ENCODE assay signal across 11 cellular contexts in the genomic region with DNA sequence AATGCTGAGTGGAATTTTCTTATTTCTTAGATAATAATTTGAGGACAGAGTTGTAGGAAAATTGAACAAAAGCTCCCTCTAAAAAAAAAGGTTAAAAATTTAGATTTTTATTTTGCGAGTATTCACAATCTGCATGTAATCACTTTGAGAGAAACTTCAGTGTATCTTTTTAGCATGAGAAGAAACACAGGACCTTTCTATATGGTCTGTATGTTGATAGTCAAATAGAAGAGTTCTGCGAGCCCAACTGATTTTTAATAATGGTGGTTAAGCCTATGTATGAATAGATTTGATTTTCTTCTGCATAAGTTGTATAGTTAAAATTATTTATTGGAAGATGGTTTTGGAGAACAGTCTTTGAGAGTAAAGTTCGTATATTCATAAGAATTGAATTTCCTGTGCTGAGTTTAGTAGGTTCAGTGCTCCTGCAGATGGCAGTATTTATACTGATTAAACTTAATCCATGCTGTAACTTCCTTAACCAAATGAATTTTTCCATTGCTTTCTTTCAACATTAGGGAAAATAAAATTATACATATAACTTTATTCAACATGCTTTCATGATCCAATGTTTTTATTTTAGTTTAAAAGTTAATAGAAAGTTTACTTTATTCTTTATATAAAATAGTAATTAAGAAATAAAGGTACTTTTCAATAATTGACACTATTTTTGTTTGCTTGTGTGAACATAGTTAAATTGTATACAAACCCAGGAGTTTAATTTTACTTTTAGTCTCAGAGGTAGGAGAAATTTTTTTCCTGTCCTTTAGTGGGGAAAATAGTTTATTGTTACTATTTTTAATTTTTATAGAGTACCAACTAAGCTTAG. TPM values are rescaled to one million over a fixed set of nuclear protein-coding genes. Genes with fewer than 3 reads are reported as not detected.
A peak's percentile ranks its signal among the peaks of the same experiment; 100 is the strongest.
DNase-seq lines count a peak whose midpoint lies in the region; ATAC-seq and TF ChIP-seq lines count a peak whose summit lies in the region.
"Had no signal": no experiment of that assay in that cellular context is flagged by ENCODE, and none has a peak within 500 bp of the region (broad histone marks: within the 10 kb centered on the region; RNA-seq: fewer than 3 reads in every experiment).

No MANE protein-coding gene starts in this region.

- BruUV-seq in mammary epithelial cell (replicated peaks; lab: Mats Ljungman, UMichigan) = no TSS peak

- H3K14ac ChIP-seq in mesenchymal stem cell (ENCODE audit: low read length in 2 of 2) = no peak overlapping the region

- H2AFZ ChIP-seq in mammary epithelial cell (ENCODE audit: low read depth, low read length) (no peak overlapping the region), mesenchymal stem cell (ENCODE audit: low read depth, low read length) (no peak overlapping the region)

- peak; percentile 2 for DNase-seq in LHCN-M2 (ENCODE audit: low read depth)
- no peak for DNase-seq in mammary epithelial cell
- DNase-seq in mesenchymal stem cell = peak; percentile 42
- no peak for DNase-seq in upper lobe of left lung
- no peak for DNase-seq in NOMO-1 treated with DMSO at 0.1 percent for 48 hours (lab: John Stamatoyannopoulos, UW; ENCODE audit: unreplicated experiment)
- DNase-seq in suprapubic skin (ENCODE audit: low spot score in 2 of 2) = no peak
- DNase-seq: cortex of kidney, nucleus accumbens, transverse colon had no signal

- peaks cover 52% of the 10 kb centered on the region for H3K36me3 ChIP-seq in mammary epithelial cell (ENCODE audit: insufficient read depth, low read length)
- H3K36me3 ChIP-seq in mesenchymal stem cell (ENCODE audit: control insufficient read depth in 1 of 2, insufficient read depth in 2 of 2, low read depth in 1 of 2, low read length in 2 of 2) = peaks cover 4 to 75% of the 10 kb centered on the region in 2 experiments
- peaks cover 28 to 62% (median 40%) of the 10 kb centered on the region in 4 donors for H3K36me3 ChIP-seq in upper lobe of left lung
- H3K36me3 ChIP-seq in suprapubic skin = peaks cover 51% of the 10 kb centered on the region

- intact Hi-C loops in mammary epithelial cell (cut with micrococcal nuclease) = no loop called here

- ATAC-seq in upper lobe of left lung (ENCODE audit: low FRiP score in 2 of 2) (no peak), HG02885 (IDR thresholded peaks at IDR 0.05; ENCODE audit: poor library complexity, unreplicated experiment) (no peak)

- peaks cover 10% of the 10 kb centered on the region for H3K79me1 ChIP-seq in mesenchymal stem cell (replicated peaks; ENCODE audit: low read length, poor library complexity, severe bottlenecking)

- H3K27ac ChIP-seq in C4-2B = no peak overlapping the region
- H3K27ac ChIP-seq in mammary epithelial cell (ENCODE audit: insufficient read depth, low read depth, low read length) = no peak overlapping the region
- H3K27ac ChIP-seq in mesenchymal stem cell (ENCODE audit: low read length, poor library complexity, severe bottlenecking) = no peak overlapping the region
- H3K27ac ChIP-seq in upper lobe of left lung = no peak overlapping the region
- no peak overlapping the region for H3K27ac ChIP-seq in suprapubic skin
- H3K27ac ChIP-seq: transverse colon had no signal

- no peak overlapping the region for H3K18ac ChIP-seq in mesenchymal stem cell (ENCODE audit: low read depth in 1 of 2, low read length in 2 of 2)

- dilution Hi-C loops in mammary epithelial cell (cut with HindIII; ENCODE audit: low sequenced_read_pairs) = no loop called here

- H3K4me2 ChIP-seq in mammary epithelial cell (ENCODE audit: insufficient read depth, low read depth, low read length) (no peak overlapping the region), mesenchymal stem cell (ENCODE audit: low read length, poor library complexity, severe bottlenecking) (no peak overlapping the region)

- H3K23ac ChIP-seq in mesenchymal stem cell (ENCODE audit: low read length in 2 of 2) = no peak overlapping the region

- no peak for TF ChIP-seq EP300 in upper lobe of left lung (IDR thresholded peaks at IDR 0.05)
- TF ChIP-seq EP300 in suprapubic skin (IDR thresholded peaks at IDR 0.05) = no peak

- H2BK15ac ChIP-seq in mesenchymal stem cell (ENCODE audit: low read depth, poor library complexity, severe bottlenecking) = no peak overlapping the region

- no peak overlapping the region for H4K91ac ChIP-seq in mesenchymal stem cell (ENCODE audit: low read length)

- H3K4me3 ChIP-seq in mammary epithelial cell (replicated peaks in 1 of 3; ENCODE audit: insufficient read depth in 1 of 3, low read depth in 2 of 3, low read length in 3 of 3) = no peak overlapping the region
- H3K4me3 ChIP-seq in mesenchymal stem cell (ENCODE audit: insufficient read depth in 1 of 2, low read depth in 1 of 2, low read length in 2 of 2) = no peak overlapping the region
- no peak overlapping the region for H3K4me3 ChIP-seq in upper lobe of left lung
- no peak overlapping the region for H3K4me3 ChIP-seq in suprapubic skin
- H3K4me3 ChIP-seq: transverse colon had no signal

- no peak overlapping the region for H4K8ac ChIP-seq in mesenchymal stem cell (ENCODE audit: low read length)

- peaks cover 69% of the 10 kb centered on the region for H3K79me2 ChIP-seq in mammary epithelial cell (ENCODE audit: insufficient read depth, low read length)

- TF ChIP-seq POLR2A in upper lobe of left lung (IDR thresholded peaks at IDR 0.05) = no peak
- TF ChIP-seq POLR2A in suprapubic skin (IDR thresholded peaks at IDR 0.05) = no peak

- H4K20me1 ChIP-seq in mammary epithelial cell (ENCODE audit: insufficient read depth, low read length) = peaks cover 2% of the 10 kb centered on the region

- H2BK120ac ChIP-seq in mesenchymal stem cell (ENCODE audit: low read depth, low read length) = no peak overlapping the region

- no peaks in the 10 kb centered on the region for H3K4me1 ChIP-seq in mammary epithelial cell (ENCODE audit: insufficient read depth, low read length)
- H3K4me1 ChIP-seq in mesenchymal stem cell (ENCODE audit: control insufficient read depth, insufficient read depth, low read depth, low read length) = peaks cover 2% of the 10 kb centered on the region
- no peaks in the 10 kb centered on the region for H3K4me1 ChIP-seq in upper lobe of left lung
- no peaks in the 10 kb centered on the region for H3K4me1 ChIP-seq in suprapubic skin

- H3K9ac ChIP-seq in mammary epithelial cell (ENCODE audit: insufficient read depth, low read length) (no peak overlapping the region), mesenchymal stem cell (ENCODE audit: low read length) (peak overlapping the region; percentile 29)

- H3K27me3 ChIP-seq in mammary epithelial cell (ENCODE audit: insufficient read depth, low read length) (no peaks in the 10 kb centered on the region), mesenchymal stem cell (ENCODE audit: control insufficient read depth in 1 of 2, insufficient read depth in 1 of 2, low read length in 2 of 2) (no peaks in the 10 kb centered on the region), upper lobe of left lung (no peaks in the 10 kb centered on the region), suprapubic skin (no peaks in the 10 kb centered on the region)
- H3K27me3 ChIP-seq: transverse colon had no signal

- in situ Hi-C loops in mammary epithelial cell (cut with MboI; ENCODE audit: low sequenced_read_pairs in 2 of 2) = loop anchor here in 1 of 2 donors (25.0 kb wide), 1 partner anchor 304 kb away; no protein-coding TSS in a partner anchor

- 37% methylated on average over 3 of the region's 3 CpGs for WGBS in mammary epithelial cell (ENCODE audit: low coverage, missing lambda C conversion rate)
- 93% methylated on average over 3 of the region's 3 CpGs for WGBS in mesenchymal stem cell
- WGBS in upper lobe of left lung, 2 donors = 67 to 76% methylated on average over 3 of the region's 3 CpGs
- 58% methylated on average over 3 of the region's 3 CpGs for WGBS in suprapubic skin

- TF ChIP-seq CTCF in C4-2B (conservative IDR thresholded peaks at IDR 0.05) = peak; percentile 69
- TF ChIP-seq CTCF in mammary epithelial cell (conservative IDR thresholded peaks at IDR 0.05 in 1 of 2, IDR thresholded peaks at IDR 0.05 in 1 of 2; ENCODE audit: extremely low read depth in 1 of 2, insufficient read depth in 1 of 2, low read depth in 1 of 2, low read length in 2 of 2) = peak; percentile 35 to 52
- TF ChIP-seq CTCF in upper lobe of left lung (IDR thresholded peaks at IDR 0.05) = no peak
- TF ChIP-seq CTCF in suprapubic skin (IDR thresholded peaks at IDR 0.05) = no peak

- CTCF ChIA-PET in mammary epithelial cell (lab: Charles Lee; ENCODE audit: low non-redundant PET) = no interaction called here

- no peak overlapping the region for H3K4ac ChIP-seq in mesenchymal stem cell (ENCODE audit: low read depth in 1 of 2, low read length in 2 of 2)

- H3K9me3 ChIP-seq in mammary epithelial cell (replicated peaks; ENCODE audit: insufficient read depth, low read length) (no peaks in the 10 kb centered on the region), mesenchymal stem cell (ENCODE audit: control insufficient read depth, low read length) (no peaks in the 10 kb centered on the region), upper lobe of left lung (no peaks in the 10 kb centered on the region), suprapubic skin (no peaks in the 10 kb centered on the region)
- H3K9me3 ChIP-seq: transverse colon had no signal

- H2BK5ac ChIP-seq in mesenchymal stem cell (ENCODE audit: low read depth, low read length, poor library complexity, severe bottlenecking) = no peak overlapping the region

- no peak overlapping the region for H2AK5ac ChIP-seq in mesenchymal stem cell (ENCODE audit: low read length, severe bottlenecking)

- no peak overlapping the region for H2BK12ac ChIP-seq in mesenchymal stem cell (ENCODE audit: low read length in 2 of 2)

RNA-seq across cellular contexts. Expression of a gene that starts 19.6 kb away (rescaled TPM):
- total RNA-seq in LHCN-M2 (2014; rRNA removed) = 50.0 and 50.3 TPM in 2 replicates
- 15.0 TPM for polyA plus RNA-seq in LHCN-M2 (2012)
- 10 to 100 TPM; 53.8 to 78.0 TPM for total RNA-seq in mammary epithelial cell
- polyA plus RNA-seq in mammary epithelial cell = 54.0 TPM
- 81.1 TPM for polyA minus RNA-seq in mammary epithelial cell
- 38.7 TPM for polyA plus RNA-seq in mesenchymal stem cell (2013, experiment 1 of 2)
- 35.8 TPM for polyA plus RNA-seq in mesenchymal stem cell (2013, experiment 2 of 2)
- 100 to 1,000 TPM in 1 of 6 donors, 10 to 100 TPM in 5; 34.3 to 110 (median 53.3) TPM for total RNA-seq in upper lobe of left lung
- 100 to 1,000 TPM in 1 of 4 donors, 10 to 100 TPM in 3; 59.1 to 164 (median 65.1) TPM for total RNA-seq in suprapubic skin

RNA-seq across cellular contexts. Expression of a gene that starts 49.3 kb away (rescaled TPM):
- total RNA-seq in LHCN-M2 (2014; rRNA removed) = not detected in 2 replicates
- polyA plus RNA-seq in LHCN-M2 (2012) = not detected
- not detected for total RNA-seq in mammary epithelial cell
- not detected for polyA plus RNA-seq in mammary epithelial cell
- not detected for polyA minus RNA-seq in mammary epithelial cell
- polyA plus RNA-seq in mesenchymal stem cell (2013, experiment 1 of 2) = not detected
- polyA plus RNA-seq in mesenchymal stem cell (2013, experiment 2 of 2) = not detected
- total RNA-seq in upper lobe of left lung = not detected
- total RNA-seq in suprapubic skin = not detected
- total RNA-seq: transverse colon had no signal

Comparison
In these comparisons a context has a peak if more than half of its experiments do, and no peak if none do; other contexts are left out.
1. CTCF ChIP-seq: peak in C4-2B (single experiment) and mammary epithelial cell (2 of 2); none in upper lobe of left lung (0 of 6) and suprapubic skin (0 of 2).
2. DNase-seq: peak in LHCN-M2 (single experiment) and mesenchymal stem cell (single experiment); none in mammary epithelial cell (single experiment), upper lobe of left lung (0 of 2), NOMO-1 treated with DMSO at 0.1 percent for 48 hours (single experiment) and suprapubic skin (0 of 2).